8 cellular contexts compared by ENCODE assay signal in the genomic region with DNA sequence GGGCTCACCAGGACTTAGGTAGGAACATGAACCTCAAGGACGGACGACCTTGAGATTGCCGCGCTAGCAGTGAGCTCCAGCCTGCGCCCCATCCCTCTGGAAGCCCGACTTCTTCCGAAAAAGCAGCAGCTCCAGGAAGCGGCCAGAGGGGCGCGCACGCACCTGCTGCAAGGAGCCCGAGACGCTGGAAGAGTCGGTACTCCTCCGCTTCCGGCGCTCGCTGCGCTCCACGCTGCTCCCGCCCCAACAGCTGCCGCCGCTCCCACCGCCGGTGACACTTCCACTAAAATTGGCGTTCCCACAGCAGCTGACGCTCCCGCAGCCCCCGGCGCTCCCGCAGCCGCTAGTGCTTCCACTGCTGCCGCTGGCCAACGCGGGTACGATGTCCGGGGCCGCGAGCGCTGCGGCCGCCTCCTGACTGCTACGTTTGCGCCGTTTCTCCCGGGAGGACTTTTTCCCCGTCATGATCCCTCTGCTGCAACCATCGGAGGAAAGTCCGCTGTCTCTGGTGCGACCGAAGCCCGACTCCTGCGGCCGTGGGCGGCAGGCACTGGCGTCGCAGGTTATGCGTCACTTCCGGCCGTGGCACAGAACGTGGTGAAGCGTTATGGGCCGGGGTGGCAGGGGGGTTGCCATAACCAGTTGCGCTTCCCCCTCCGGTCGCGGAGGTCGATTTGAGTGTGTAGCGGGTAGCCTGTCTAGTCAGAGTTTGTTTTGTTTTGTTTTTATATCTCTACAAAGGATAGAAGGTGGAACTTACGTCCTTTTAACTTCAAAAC. TPM values are rescaled to one million over a fixed set of nuclear protein-coding genes. Genes with fewer than 3 reads are reported as not detected.
A peak's percentile ranks its signal among the peaks of the same experiment; 100 is the strongest.
DNase-seq lines count a peak whose midpoint lies in the region; ATAC-seq and TF ChIP-seq lines count a peak whose summit lies in the region.

A gene with protein sequence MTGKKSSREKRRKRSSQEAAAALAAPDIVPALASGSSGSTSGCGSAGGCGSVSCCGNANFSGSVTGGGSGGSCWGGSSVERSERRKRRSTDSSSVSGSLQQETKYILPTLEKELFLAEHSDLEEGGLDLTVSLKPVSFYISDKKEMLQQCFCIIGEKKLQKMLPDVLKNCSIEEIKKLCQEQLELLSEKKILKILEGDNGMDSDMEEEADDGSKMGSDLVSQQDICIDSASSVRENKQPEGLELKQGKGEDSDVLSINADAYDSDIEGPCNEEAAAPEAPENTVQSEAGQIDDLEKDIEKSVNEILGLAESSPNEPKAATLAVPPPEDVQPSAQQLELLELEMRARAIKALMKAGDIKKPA (minus strand): TSS at position 552 of the 779 bp plus-strand sequence. CDS start 87 bp downstream, at position 465.

- peaks cover 2% of the 10 kb centered on the region; the same call in 1 of the 2 replicates for H3F3A ChIP-seq in Loucy (ENCODE audit: low read depth)

- peak within 1 kb of the TSS; percentile 84 for H3K4me2 ChIP-seq in Loucy (ENCODE audit: low read depth, low read length, poor library complexity, severe bottlenecking)

- H3K9me2 ChIP-seq in Loucy (replicated peaks; ENCODE audit: low read depth, low read length): no peaks in the 10 kb centered on the region

- TF ChIP-seq CTCF in Loucy (conservative IDR thresholded peaks at IDR 0.05; ENCODE audit: low read length) (peak; percentile 46), foreskin keratinocyte (conservative IDR thresholded peaks at IDR 0.05) (peak; percentile 57)

- H3K4me1 ChIP-seq in Loucy (ENCODE audit: insufficient read depth, low read length, poor library complexity, severe bottlenecking): peaks cover 28% of the 10 kb centered on the region
- peaks cover 8% of the 10 kb centered on the region for H3K4me1 ChIP-seq in foreskin keratinocyte
- peaks cover 8% of the 10 kb centered on the region for H3K4me1 ChIP-seq in neuron (ENCODE audit: insufficient read depth, low read length)
- H3K4me1 ChIP-seq in subcutaneous abdominal adipose tissue (ENCODE audit: control insufficient read depth in 5 of 5, insufficient read depth in 5 of 5, low read length in 5 of 5): peaks cover 0 to 18% (median 17%) of the 10 kb centered on the region in 5 donors

- H3K27me3 ChIP-seq in H7 (ENCODE audit: control insufficient read depth, insufficient read depth, low read length): no peaks in the 10 kb centered on the region
- no peaks in the 10 kb centered on the region for H3K27me3 ChIP-seq in Loucy (ENCODE audit: insufficient read depth, low read length, poor library complexity, severe bottlenecking)
- no peaks in the 10 kb centered on the region for H3K27me3 ChIP-seq in foreskin keratinocyte
- no peaks in the 10 kb centered on the region for H3K27me3 ChIP-seq in neuron (ENCODE audit: insufficient read depth, low read length)
- no peaks in the 10 kb centered on the region for H3K27me3 ChIP-seq in subcutaneous abdominal adipose tissue (ENCODE audit: control insufficient read depth in 5 of 5, insufficient read depth in 4 of 5, low read length in 5 of 5)

- in situ Hi-C loops in G401 (cut with HindIII; ENCODE audit: low sequenced_read_pairs): no loop called here

- no peaks in the 10 kb centered on the region; the same call in 1 of the 2 replicates for H3K9me3 ChIP-seq in Loucy (ENCODE audit: insufficient read depth, low read depth, low read length)
- no peaks in the 10 kb centered on the region for H3K9me3 ChIP-seq in neuron (ENCODE audit: low read length)
- peaks cover 0 to 8% (median 3%) of the 10 kb centered on the region in 5 donors for H3K9me3 ChIP-seq in subcutaneous abdominal adipose tissue (ENCODE audit: control insufficient read depth in 5 of 5, low read length in 5 of 5)

- peak within 1 kb of the TSS; percentile 99 for H3K4me3 ChIP-seq in H7 (ENCODE audit: insufficient read depth, low read depth, low read length)
- H3K4me3 ChIP-seq in Loucy (ENCODE audit: low read length, poor library complexity, severe bottlenecking): peak within 1 kb of the TSS; percentile 93
- H3K4me3 ChIP-seq in neuron (ENCODE audit: low read length): peak within 1 kb of the TSS; percentile 92
- H3K4me3 ChIP-seq in subcutaneous abdominal adipose tissue (ENCODE audit: low read depth in 1 of 5, low read length in 5 of 5): peak within 1 kb of the TSS; percentile 93 to 99 (median 98)

- peak within 1 kb of the TSS; percentile 83 for H3K9ac ChIP-seq in Loucy (ENCODE audit: low read depth, low read length, poor library complexity, severe bottlenecking)
- peak within 1 kb of the TSS; percentile 95 to 98 (median 96) for H3K9ac ChIP-seq in subcutaneous abdominal adipose tissue (ENCODE audit: low read length in 5 of 5)

- DNase-seq in G401 (ENCODE audit: low spot score): peak; percentile 89
- DNase-seq in H7: peak; percentile 93
- DNase-seq in SIG-M5 (lab: John Stamatoyannopoulos, UW): peak; percentile 50
- peak; percentile 91 for DNase-seq in activated gamma-delta T cell treated with anti-CD3 and anti-CD28 coated beads, Interleukin-2, amount 50 U/mL, for 16 hours (ENCODE audit: low read depth)
- peak; percentile 68 to 81 for DNase-seq in foreskin keratinocyte

- H4K20me1 ChIP-seq in Loucy (ENCODE audit: insufficient read depth, low read length, poor library complexity, severe bottlenecking): peaks cover 34% of the 10 kb centered on the region

- H3K27ac ChIP-seq in foreskin keratinocyte (peak within 1 kb of the TSS; percentile 55), subcutaneous abdominal adipose tissue (ENCODE audit: low read depth, low read length) (peak within 1 kb of the TSS; percentile 93)

- ATAC-seq in foreskin keratinocyte: peak; percentile 96

- H3K79me2 ChIP-seq in Loucy (ENCODE audit: insufficient read depth, low read length): peaks cover 46% of the 10 kb centered on the region

- peak within 1 kb of the TSS; percentile 94 for H2AFZ ChIP-seq in Loucy (ENCODE audit: low read length)
- H2AFZ ChIP-seq in neuron (ENCODE audit: low read depth, low read length): peak within 1 kb of the TSS; percentile 87

- H3K36me3 ChIP-seq in H7 (replicated peaks; ENCODE audit: control insufficient read depth, insufficient read depth, low read length) (no peaks in the 10 kb centered on the region), Loucy (ENCODE audit: insufficient read depth, low read length) (no peaks in the 10 kb centered on the region), neuron (ENCODE audit: insufficient read depth, low read length) (no peaks in the 10 kb centered on the region), subcutaneous abdominal adipose tissue (ENCODE audit: control insufficient read depth in 5 of 5, insufficient read depth in 5 of 5, low read length in 5 of 5) (no peaks in the 10 kb centered on the region)

RNA-seq across cellular contexts. Expression of the gene that starts here (rescaled TPM):
- 17.0 and 24.2 TPM in 2 replicates for total RNA-seq in G401 (2014; rRNA removed; shearing (Covaris generic))
- 38.5 and 57.0 TPM in 2 replicates for total RNA-seq in H7 (2014; rRNA removed; shearing (Covaris generic))
- total RNA-seq in foreskin keratinocyte: 13.5 and 14.6 TPM in 2 replicates
- polyA plus RNA-seq in foreskin keratinocyte: 6.1 and 7.8 TPM in 2 replicates

Comparison
In these comparisons a context has a peak if more than half of its experiments do, and no peak if none do; other contexts are left out.
1. Peak in every context shown above with its lines: DNase-seq, ATAC-seq, H3K4me3 ChIP-seq and H3K27ac ChIP-seq.